In the genomic region with DNA sequence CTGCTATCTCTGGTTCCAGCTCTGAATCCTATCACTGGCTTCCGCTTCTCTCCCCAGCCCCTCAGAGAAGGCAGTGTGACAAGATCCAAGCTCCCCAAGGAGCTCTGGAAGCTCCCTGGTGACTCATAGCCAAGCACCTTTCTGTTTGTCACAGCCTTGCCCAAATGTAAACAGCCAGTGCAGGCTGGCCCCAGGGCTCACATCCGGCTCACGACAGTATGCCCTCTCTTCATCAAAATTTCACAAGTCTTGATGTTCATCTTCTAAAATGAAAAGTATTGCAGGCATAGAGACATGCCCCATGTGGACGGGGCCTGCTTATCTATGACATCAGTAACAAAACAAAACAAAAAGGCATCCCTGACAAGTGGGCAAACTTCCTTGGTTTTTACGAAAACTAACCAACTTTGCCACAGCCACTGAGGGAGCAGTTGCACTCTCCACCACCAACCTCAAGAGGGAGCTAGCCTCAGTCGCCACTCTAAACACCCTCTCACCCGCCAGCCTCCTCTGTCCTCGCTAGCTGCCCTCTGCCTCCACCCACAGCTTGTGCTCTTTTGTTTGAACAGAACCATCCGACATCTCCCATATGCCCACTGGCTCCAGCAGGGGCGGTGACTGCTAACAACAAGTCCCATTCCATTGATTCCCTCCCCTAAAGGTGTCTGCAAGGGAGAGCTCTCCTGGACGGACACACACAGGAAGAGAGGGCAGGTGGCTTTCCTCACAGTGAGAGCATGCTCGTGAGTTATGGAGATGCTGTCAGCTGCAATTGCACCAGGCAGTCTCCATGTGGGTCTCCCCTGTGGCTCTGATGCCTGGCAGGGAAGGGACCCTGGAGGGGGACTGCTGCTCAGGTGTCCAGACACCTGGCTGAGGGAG, we compare ENCODE assay signal across 9 cellular contexts.
DNase-seq lines count a peak whose midpoint lies in the region; ATAC-seq and TF ChIP-seq lines count a peak whose summit lies in the region.
"Had no signal": no experiment of that assay in that cellular context is flagged by ENCODE, and none has a peak within 500 bp of the region (broad histone marks: within the 10 kb centered on the region; RNA-seq: fewer than 3 reads in every experiment).

No MANE protein-coding gene starts in this region.

- no peak overlapping the region for H3K14ac ChIP-seq in mesenchymal stem cell (ENCODE audit: low read length in 2 of 2)

- H3K9me3 Mint-ChIP-seq in brain = peaks cover 0 to 13% (median 0%) of the 10 kb centered on the region in 5 experiments
- H3K9me3 Mint-ChIP-seq in immature natural killer cell = peaks cover 0 to 2% (median 0%) of the 10 kb centered on the region in 6 donors

- H3K36me3 ChIP-seq in mesenchymal stem cell (ENCODE audit: control insufficient read depth in 1 of 2, insufficient read depth in 2 of 2, low read depth in 1 of 2, low read length in 2 of 2) = no peaks in the 10 kb centered on the region

- no peaks in the 10 kb centered on the region for H3K79me1 ChIP-seq in mesenchymal stem cell (replicated peaks; ENCODE audit: low read length, poor library complexity, severe bottlenecking)

- peaks cover 39% of the 10 kb centered on the region for H3K4me1 Mint-ChIP-seq in brain
- H3K4me1 Mint-ChIP-seq in immature natural killer cell = no peaks in the 10 kb centered on the region

- ATAC-seq in right cardiac atrium = no peak

- no peak overlapping the region for H2AFZ ChIP-seq in mesenchymal stem cell (ENCODE audit: low read depth, low read length)

- H3K36me3 Mint-ChIP-seq in brain (no peaks in the 10 kb centered on the region), immature natural killer cell (no peaks in the 10 kb centered on the region)

- H3K27me3 ChIP-seq in mesenchymal stem cell (ENCODE audit: control insufficient read depth in 1 of 2, insufficient read depth in 1 of 2, low read length in 2 of 2) (peaks cover 0 to 35% of the 10 kb centered on the region in 2 experiments), right cardiac atrium (ENCODE audit: control insufficient read depth, insufficient read depth) (no peaks in the 10 kb centered on the region)

- H3K4me3 Mint-ChIP-seq in brain = no peak overlapping the region
- no peak overlapping the region for H3K4me3 Mint-ChIP-seq in immature natural killer cell

- H3K27me3 Mint-ChIP-seq in brain = peaks cover 4% of the 10 kb centered on the region
- peaks cover 1 to 7% (median 2%) of the 10 kb centered on the region in 3 donors for H3K27me3 Mint-ChIP-seq in immature natural killer cell (ENCODE audit: low read depth in 3 of 3)

- no peak overlapping the region for H3K4me2 ChIP-seq in mesenchymal stem cell (ENCODE audit: low read length, poor library complexity, severe bottlenecking)

- H3K27ac Mint-ChIP-seq in brain (peak overlapping the region in 3 of 5 experiments; percentile 13 to 47 (median 30)), immature natural killer cell (no peak overlapping the region)

- no peaks in the 10 kb centered on the region for H3K9me3 ChIP-seq in mesenchymal stem cell (ENCODE audit: control insufficient read depth, low read length)
- H3K9me3 ChIP-seq in right cardiac atrium (ENCODE audit: control insufficient read depth, low read length) = no peaks in the 10 kb centered on the region

- peak overlapping the region; percentile 83 for H2AK5ac ChIP-seq in mesenchymal stem cell (ENCODE audit: low read length, severe bottlenecking)

- DNase-seq in DMS79 (lab: John Stamatoyannopoulos, UW) (peak; percentile 74), LNCaP clone FGC (ENCODE audit: low read depth) (no peak), mesenchymal stem cell (peak; percentile 75), activated T-cell treated with anti-CD3 and anti-CD28 coated beads for 4 hours (no peak), NCI-H774 (lab: John Stamatoyannopoulos, UW) (no peak), right cardiac atrium (no peak), immature natural killer cell (no peak)
- DNase-seq: stimulated activated CD4-positive, alpha-beta T cell treated with anti-CD3 and anti-CD28 coated beads, Interleukin-2, amount 100 ng/mL, for 48 hours had no signal

- H2BK120ac ChIP-seq in mesenchymal stem cell (ENCODE audit: low read depth, low read length) = no peak overlapping the region

- intact Hi-C loops in right cardiac atrium (cut with DNase I) = no loop called here

- WGBS in mesenchymal stem cell = 49% methylated on average over 12 of the region's 12 CpGs
- 84% methylated on average over 12 of the region's 12 CpGs for WGBS in right cardiac atrium

- H2BK15ac ChIP-seq in mesenchymal stem cell (ENCODE audit: low read depth, poor library complexity, severe bottlenecking) = peak overlapping the region; percentile 62

- H4K91ac ChIP-seq in mesenchymal stem cell (ENCODE audit: low read length) = peak overlapping the region; percentile 59

- H3K27ac ChIP-seq in mesenchymal stem cell (ENCODE audit: low read length, poor library complexity, severe bottlenecking) (no peak overlapping the region), right cardiac atrium (ENCODE audit: low read length) (no peak overlapping the region)

- no peak overlapping the region for H2BK5ac ChIP-seq in mesenchymal stem cell (ENCODE audit: low read depth, low read length, poor library complexity, severe bottlenecking)

- TF ChIP-seq CTCF in LNCaP clone FGC (IDR thresholded peaks at IDR 0.05; ENCODE audit: control insufficient read depth, extremely low read depth, insufficient read depth) (peak; percentile 27; the same call in 1 of the 2 replicates), brain (conservative IDR thresholded peaks at IDR 0.05) (no peak)

- H3K23ac ChIP-seq in mesenchymal stem cell (ENCODE audit: low read length in 2 of 2) = peak overlapping the region in 1 of 2 experiments; percentile 46

- peak overlapping the region in 1 of 2 experiments; percentile 78 for H2BK12ac ChIP-seq in mesenchymal stem cell (ENCODE audit: low read length in 2 of 2)

- H4K8ac ChIP-seq in mesenchymal stem cell (ENCODE audit: low read length) = peak overlapping the region; percentile 50

- H3K9ac ChIP-seq in mesenchymal stem cell (ENCODE audit: low read length) = no peak overlapping the region

- H3K4me3 ChIP-seq in LNCaP clone FGC (ENCODE audit: low read depth, low read length) (no peak overlapping the region), mesenchymal stem cell (ENCODE audit: insufficient read depth in 1 of 2, low read depth in 1 of 2, low read length in 2 of 2) (no peak overlapping the region), right cardiac atrium (ENCODE audit: low read length) (no peak overlapping the region)

- H3K18ac ChIP-seq in mesenchymal stem cell (ENCODE audit: low read depth in 1 of 2, low read length in 2 of 2) = peak overlapping the region in 1 of 2 experiments; percentile 51

- H3K4me1 ChIP-seq in mesenchymal stem cell (ENCODE audit: control insufficient read depth, insufficient read depth, low read depth, low read length) = peaks cover 26% of the 10 kb centered on the region
- no peaks in the 10 kb centered on the region for H3K4me1 ChIP-seq in right cardiac atrium (ENCODE audit: control insufficient read depth, insufficient read depth, low read length)

- H3K4ac ChIP-seq in mesenchymal stem cell (ENCODE audit: low read depth in 1 of 2, low read length in 2 of 2) = peak overlapping the region in 1 of 2 experiments; percentile 54

Comparison
In these comparisons a context has a peak if more than half of its experiments do, and no peak if none do; other contexts are left out.
1. DNase-seq: peak in DMS79 (single experiment) and mesenchymal stem cell (single experiment); none in LNCaP clone FGC (single experiment), activated T-cell treated with anti-CD3 and anti-CD28 coated beads for 4 hours (single experiment), NCI-H774 (single experiment), right cardiac atrium (0 of 3) and immature natural killer cell (0 of 3).
2. H3K27ac Mint-ChIP-seq: peak in brain (3 of 5); none in immature natural killer cell (0 of 6).